Comparison of ENCODE assay signal across 18 cellular contexts in genomic region chr5:166720026-166720425, GRCh38.
DNase-seq lines count a peak whose midpoint lies in the region; ATAC-seq and TF ChIP-seq lines count a peak whose summit lies in the region.
"Had no signal": no experiment of that assay in that cellular context is flagged by ENCODE, and none has a peak within 500 bp of the region (broad histone marks: within the 10 kb centered on the region; RNA-seq: fewer than 3 reads in every experiment).

No MANE protein-coding gene starts in this region.

- H3K4me3 Mint-ChIP-seq in GM23338 = no peak overlapping the region
- H3K4me3 Mint-ChIP-seq: CD4-positive, alpha-beta memory T cell had no signal

- no peaks in the 10 kb centered on the region for H3K79me2 ChIP-seq in GM23338 (replicated peaks; ENCODE audit: insufficient read depth)

- no peaks in the 10 kb centered on the region for H3F3A ChIP-seq in GM23338 (replicated peaks; ENCODE audit: low read depth)

- H3K27ac Mint-ChIP-seq in GM23338 = no peak overlapping the region
- H3K27ac Mint-ChIP-seq: CD4-positive, alpha-beta memory T cell had no signal

- H3K36me3 Mint-ChIP-seq in GM23338 (ENCODE audit: low read depth) = 0 out of 3 replicates have a peak, but pooled peaks cover 3% of the 10 kb centered on the region
- H3K36me3 Mint-ChIP-seq: CD4-positive, alpha-beta memory T cell had no signal

- H3K9me2 ChIP-seq in GM23338 (ENCODE audit: insufficient read depth) = peaks cover 20% of the 10 kb centered on the region; the same call in 1 of the 2 replicates

- peaks cover 4% of the 10 kb centered on the region; the same call in 1 of the 3 replicates for H3K9me3 Mint-ChIP-seq in GM23338

- DNase-seq in HT1080 (ENCODE audit: low read depth) (peak; percentile 57), OCI-M1 (lab: John Stamatoyannopoulos, UW) (peak; percentile 25), cardiac fibroblast (ENCODE audit: low read depth in 2 of 2) (peak; percentile 2 to 10), GM23338 (ENCODE audit: low spot score) (no peak), middle frontal gyrus (ENCODE audit: extremely low spot score, low spot score) (no peak), pons (ENCODE audit: low spot score) (no peak)
- DNase-seq in activated CD4-positive, alpha-beta T cell treated with anti-CD3 and anti-CD28 coated beads for 48 hours = no peak
- DNase-seq: BE2C; CD4-positive, alpha-beta memory T cell; DND-41; MG63; NCI-H187 treated with DMSO at 0.1 percent for 48 hours; NCI-H446; NCI-H69; SW 1271 had no signal

- H3K27ac ChIP-seq in mesodermal cell (ENCODE audit: low read depth, low read length, severe bottlenecking) (peak overlapping the region; percentile 26), GM23338 (ENCODE audit: low read depth) (no peak overlapping the region)
- H3K27ac ChIP-seq: KMS-11 had no signal

- no peaks in the 10 kb centered on the region for H3K27me3 ChIP-seq in GM23338 (ENCODE audit: insufficient read depth)
- H3K27me3 ChIP-seq: BE2C, MG63 had no signal

- H3K9me3 ChIP-seq in mesodermal cell (ENCODE audit: control insufficient read depth, low read length) = no peaks in the 10 kb centered on the region
- H3K9me3 ChIP-seq: BE2C, HAP-1, MG63 had no signal

- ATAC-seq in GM23338 = no peak

- H3K4me3 ChIP-seq in cardiac fibroblast (replicated peaks in 1 of 2; ENCODE audit: low read depth in 2 of 2, low read length in 2 of 2) (no peak overlapping the region), mesodermal cell (ENCODE audit: extremely low read depth, insufficient read depth, low read length, poor library complexity, severe bottlenecking) (no peak overlapping the region), GM23338 (no peak overlapping the region)
- H3K4me3 ChIP-seq: HAP-1, MG63 had no signal

- H3K4me1 ChIP-seq in mesodermal cell (ENCODE audit: control insufficient read depth, insufficient read depth, low read length, poor library complexity, severe bottlenecking) (peaks cover 21% of the 10 kb centered on the region), GM23338 (ENCODE audit: insufficient read depth) (no peaks in the 10 kb centered on the region)
- H3K4me1 ChIP-seq: BE2C had no signal

- no peak overlapping the region for H2AFZ ChIP-seq in GM23338

- H3K36me3 ChIP-seq in mesodermal cell (ENCODE audit: control insufficient read depth, insufficient read depth, low read length) (no peaks in the 10 kb centered on the region), GM23338 (ENCODE audit: insufficient read depth) (no peaks in the 10 kb centered on the region)
- H3K36me3 ChIP-seq: BE2C, HAP-1, MG63 had no signal

- no CpG with 5 or more reads among the region's 2 CpGs for WGBS in mesodermal cell (ENCODE audit: insufficient coverage in 2 of 2), 2 experiments

- no peak for TF ChIP-seq CTCF in cardiac fibroblast (IDR thresholded peaks at IDR 0.05; ENCODE audit: low read depth, low read length)
- TF ChIP-seq CTCF in GM23338 (conservative IDR thresholded peaks at IDR 0.05; ENCODE audit: low read depth in 2 of 2) = no peak

- H3K27me3 Mint-ChIP-seq in GM23338 (ENCODE audit: insufficient read depth, low read depth, poor library complexity) = no peaks in the 10 kb centered on the region
- H3K27me3 Mint-ChIP-seq: CD4-positive, alpha-beta memory T cell had no signal

- H3K4me2 ChIP-seq in GM23338 = no peak overlapping the region
- H3K4me2 ChIP-seq: KMS-11 had no signal

- no peaks in the 10 kb centered on the region for H4K20me1 ChIP-seq in GM23338 (replicated peaks; ENCODE audit: insufficient read depth)

- peaks cover under 1% of the 10 kb centered on the region; the same call in 1 of the 3 replicates for H3K4me1 Mint-ChIP-seq in GM23338
- H3K4me1 Mint-ChIP-seq: CD4-positive, alpha-beta memory T cell had no signal

TF ChIP-seq in GM23338, 12 proteins besides CTCF, POLR2A, EP300 and RAD21:
- TF ChIP-seq ZNF114 (CRISPR knock-in tag; IDR thresholded peaks at IDR 0.05) (no peak), ZNF462 (CRISPR knock-in tag; IDR thresholded peaks at IDR 0.05) (no peak), EZH2phosphoT487 (IDR thresholded peaks at IDR 0.05; ENCODE audit: unreplicated experiment) (no peak)

Comparison
In these comparisons a context has a peak if more than half of its experiments do, and no peak if none do; other contexts are left out.
1. DNase-seq: peak in HT1080 (single experiment), OCI-M1 (single experiment) and cardiac fibroblast (2 of 2); none in GM23338 (single experiment), middle frontal gyrus (single experiment), activated CD4-positive, alpha-beta T cell treated with anti-CD3 and anti-CD28 coated beads for 48 hours (single experiment) and pons (single experiment).